1 cellular context compared by ENCODE assay signal in genomic region chr12:6612652-6613014, GRCh38.
TF ChIP-seq lines count a peak whose summit lies in the region.

No MANE protein-coding gene starts in this region.

TF ChIP-seq in HepG2, 621 proteins besides CTCF, POLR2A, EP300 and RAD21:
- TF ChIP-seq KLF12 (CRISPR knock-in tag; IDR thresholded peaks at IDR 0.05; ENCODE audit: borderline replicate concordance) (no peak), ZFY (CRISPR knock-in tag; IDR thresholded peaks at IDR 0.05) (peak; percentile 28; the same call in 1 of the 2 replicates), ZNF547 (CRISPR knock-in tag; IDR thresholded peaks at IDR 0.05) (no peak), JUND (CRISPR knock-in tag; IDR thresholded peaks at IDR 0.05) (no peak), DDIT3 (CRISPR knock-in tag; IDR thresholded peaks at IDR 0.05) (no peak), PCBP1 (IDR thresholded peaks at IDR 0.05; ENCODE audit: borderline replicate concordance, low read depth, low read length) (peak; percentile 79; the same call in 1 of the 2 replicates), HDAC1 (CRISPR knock-in tag; IDR thresholded peaks at IDR 0.05) (no peak), TBX2 (CRISPR knock-in tag; IDR thresholded peaks at IDR 0.05; ENCODE audit: borderline replicate concordance) (no peak), PITX1 (CRISPR knock-in tag; IDR thresholded peaks at IDR 0.05) (no peak), ZBTB4 (CRISPR knock-in tag; IDR thresholded peaks at IDR 0.05; ENCODE audit: borderline replicate concordance) (no peak), ZNF839 (CRISPR knock-in tag; IDR thresholded peaks at IDR 0.05; ENCODE audit: borderline replicate concordance) (no peak), ZNF777 (CRISPR knock-in tag; IDR thresholded peaks at IDR 0.05) (no peak), ZNF569 (CRISPR knock-in tag; IDR thresholded peaks at IDR 0.05; ENCODE audit: borderline replicate concordance) (no peak), ZNF207 (IDR thresholded peaks at IDR 0.05; ENCODE audit: borderline replicate concordance) (no peak), ZNF234 (CRISPR knock-in tag; conservative IDR thresholded peaks at IDR 0.05) (no peak), TEF (CRISPR knock-in tag; IDR thresholded peaks at IDR 0.05) (no peak), GTF2F1 (IDR thresholded peaks at IDR 0.05; ENCODE audit: low read length) (no peak), ZNF160 (CRISPR knock-in tag; IDR thresholded peaks at IDR 0.05) (0 out of 2 replicates have a peak, but pooled peaks have one; percentile 28), ONECUT2 (CRISPR knock-in tag; IDR thresholded peaks at IDR 0.05) (no peak), AHDC1 (CRISPR knock-in tag; IDR thresholded peaks at IDR 0.05; ENCODE audit: borderline replicate concordance) (no peak), TARDBP (CRISPR knock-in tag; IDR thresholded peaks at IDR 0.05) (no peak), MAFF (IDR thresholded peaks at IDR 0.05; ENCODE audit: low read depth, low read length) (no peak), FOXA3 (CRISPR knock-in tag; IDR thresholded peaks at IDR 0.05) (no peak), PPARG (CRISPR knock-in tag; conservative IDR thresholded peaks at IDR 0.05) (no peak), RFX5 (IDR thresholded peaks at IDR 0.05; ENCODE audit: low read depth, low read length) (no peak)
